ENCODE assay signal across 33 cellular contexts in genomic region chr3:188192034-188192433, GRCh38.
"Had no signal": no experiment of that assay in that cellular context is flagged by ENCODE, and none has a peak within 500 bp of the region (broad histone marks: within the 10 kb centered on the region; RNA-seq: fewer than 3 reads in every experiment).

No MANE protein-coding gene starts in this region.

- H3K36me3 ChIP-seq: adrenal gland, cardiac muscle cell, WERI-Rb-1 had no signal

- DNase-seq: activated CD4-positive, alpha-beta memory T cell treated with anti-CD3 and anti-CD28 coated beads, Interleukin-2, amount 10 ng/mL, durations not matched to agents 7 days and 5 days; activated CD4-positive, alpha-beta T cell treated with anti-CD3 and anti-CD28 coated beads for 1 hour; activated CD4-positive, alpha-beta T cell treated with anti-CD3 and anti-CD28 coated beads for 48 hours; activated CD4-positive, CD25-positive, alpha-beta regulatory T cell; activated CD8-positive, alpha-beta memory T cell treated with anti-CD3 and anti-CD28 coated beads for 24 hours; activated CD8-positive, alpha-beta memory T cell treated with anti-CD3 and anti-CD28 coated beads, Interleukin-2, amount 10 ng/mL, durations not matched to agents 7 days and 5 days; activated CD8-positive, alpha-beta memory T cell treated with anti-CD3 and anti-CD28 coated beads, Interleukin-2, amount 50 U/mL, for 48 hours; activated gamma-delta T cell; activated naive CD4-positive, alpha-beta T cell treated with Interleukin-2 at 50 U/mL for 16 hours; activated T-cell treated with anti-CD3 and anti-CD28 coated beads, Interleukin-2, amount 50 U/mL, for 72 hours; NCI-H1105; NCI-H1417 treated with DMSO at 0.1 percent for 48 hours; NCI-H187 treated with DMSO at 0.1 percent for 48 hours; NCI-H2081; NCI-H2171 treated with DMSO at 0.1 percent for 48 hours; NCI-H226; NCI-H446 treated with DMSO at 0.1 percent for 48 hours; NCI-H524 treated with DMSO at 0.1 percent for 48 hours; NCI-H748 treated with DMSO at 0.1 percent for 48 hours; NK-92 treated with Interleukin-12 subunit alpha and Interleukin-12 subunit beta, amount 100 ng/mL, for 24 hours; PC-3; Peyer's patch; RPMI8226; SW 1271; T-helper 1 cell; T-helper 2 cell; T-helper 9 cell; WERI-Rb-1 had no signal

- H3K27me3 ChIP-seq: adrenal gland, ascending aorta, cardiac muscle cell, Peyer's patch, SJSA1 had no signal

- H3K4me3 ChIP-seq: adrenal gland, ascending aorta, cardiac muscle cell, Peyer's patch, SJSA1 had no signal

- ATAC-seq: activated CD8-positive, alpha-beta memory T cell treated with anti-CD3 and anti-CD28 coated beads, Interleukin-2, amount 10 ng/mL, durations not matched to agents 7 days and 5 days; activated naive CD4-positive, alpha-beta T cell treated with anti-CD3 and anti-CD28 coated beads, Interleukin-2, amount 50 U/mL, for 72 hours; activated T-cell treated with anti-CD3 and anti-CD28 coated beads, Interleukin-2, amount 50 U/mL, for 72 hours; PC-3 had no signal

- H3K9me3 ChIP-seq: adrenal gland, ascending aorta, Peyer's patch, SJSA1 had no signal

- H3K27ac ChIP-seq: adrenal gland, cardiac muscle cell, Peyer's patch, SJSA1, WERI-Rb-1 had no signal
